In the genomic region with DNA sequence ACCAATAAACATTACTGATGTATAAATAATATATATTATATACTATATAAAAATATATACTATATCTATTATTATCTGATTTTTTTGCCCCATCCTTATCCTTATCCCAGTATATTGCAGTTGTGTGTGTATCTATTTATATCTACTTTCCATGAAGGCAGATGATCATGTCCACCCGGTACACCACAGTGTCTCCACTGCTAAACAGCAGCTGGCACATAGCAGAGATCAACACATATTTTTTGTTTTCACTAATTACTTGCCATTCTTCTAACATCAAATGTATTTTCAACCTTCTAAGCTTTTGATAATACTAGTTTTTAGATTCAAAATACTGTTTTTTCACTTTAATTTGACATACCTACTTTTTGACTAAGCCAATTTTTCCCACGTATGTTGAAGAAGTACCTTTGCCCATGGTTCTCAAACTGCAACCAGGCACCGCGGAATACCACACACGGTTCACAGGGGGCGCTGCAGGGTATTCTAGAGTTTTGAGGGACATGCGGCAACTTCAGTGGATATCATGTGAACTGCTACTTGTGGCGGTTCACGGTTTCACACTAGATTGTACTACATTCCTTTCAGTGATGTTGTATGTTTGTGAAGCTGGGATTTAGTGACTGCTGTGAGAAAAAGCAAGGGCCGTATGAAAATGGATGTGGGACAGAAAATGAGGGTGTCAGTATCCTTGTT, we compare ENCODE assay signal across 8 cellular contexts.
DNase-seq lines count a peak whose midpoint lies in the region; ATAC-seq, FAIRE-seq and TF ChIP-seq lines count a peak whose summit lies in the region.

No MANE protein-coding gene starts in this region.

- H3K4me3 ChIP-seq in Jurkat, Clone E6-1 (ENCODE audit: low read length), result no peak overlapping the region

- peak; percentile 74 for FAIRE-seq in G401.6 (lab: Jason Lieb, UNC)

- no peaks in the 10 kb centered on the region for H3K27me3 Mint-ChIP-seq in nephron progenitor cell (ENCODE audit: low read depth, poor library complexity)
- H3K27me3 Mint-ChIP-seq in activated T-helper 2 cell treated with anti-CD3 and anti-CD28 coated beads, Interferon-gamma antibody, Interleukin-2, Interleukin-4, amounts not matched to agents 10 μg/mL and 5 μg/mL and 100 μg/mL, durations not matched to agents 14 hours and 24 hours and 36 hours (ENCODE audit: low read depth), result no peaks in the 10 kb centered on the region

- peak; percentile 15 for DNase-seq in Jurkat, Clone E6-1 (ENCODE audit: low read depth, low spot score)
- peak; percentile 51 for DNase-seq in dermis blood vessel endothelial cell
- peak; percentile 68 for DNase-seq in nephron progenitor cell
- DNase-seq in activated CD4-positive, CD25-positive, alpha-beta regulatory T cell treated with anti-CD3 and anti-CD28 coated beads, Interleukin-2, amount 50 U/mL, for 72 hours, result no peak
- no peak for DNase-seq in HuH-7.5 (ENCODE audit: low spot score)
- no peak for DNase-seq in activated T-helper 2 cell treated with anti-CD3 and anti-CD28 coated beads, Interferon-gamma antibody, Interleukin-2, Interleukin-4, amounts not matched to agents 10 μg/mL and 5 μg/mL and 100 μg/mL, durations not matched to agents 14 hours and 24 hours and 36 hours (ENCODE audit: low spot score)

- intact Hi-C loops in activated T-helper 2 cell treated with anti-CD3 and anti-CD28 coated beads, Interferon-gamma antibody, Interleukin-2, Interleukin-4, amounts not matched to agents 10 μg/mL and 5 μg/mL and 100 μg/mL, durations not matched to agents 14 hours and 24 hours and 36 hours (cut with micrococcal nuclease), result no loop called here

- peak overlapping the region; percentile 18 for H3K4me3 Mint-ChIP-seq in nephron progenitor cell
- no peak overlapping the region for H3K4me3 Mint-ChIP-seq in activated T-helper 2 cell treated with anti-CD3 and anti-CD28 coated beads, Interferon-gamma antibody, Interleukin-2, Interleukin-4, amounts not matched to agents 10 μg/mL and 5 μg/mL and 100 μg/mL, durations not matched to agents 14 hours and 24 hours and 36 hours (ENCODE audit: low read depth)

- H3K27ac Mint-ChIP-seq in nephron progenitor cell, result no peak overlapping the region
- H3K27ac Mint-ChIP-seq in activated T-helper 2 cell treated with anti-CD3 and anti-CD28 coated beads, Interferon-gamma antibody, Interleukin-2, Interleukin-4, amounts not matched to agents 10 μg/mL and 5 μg/mL and 100 μg/mL, durations not matched to agents 14 hours and 24 hours and 36 hours, result no peak overlapping the region

- no peaks in the 10 kb centered on the region for H3K36me3 Mint-ChIP-seq in nephron progenitor cell (ENCODE audit: low read depth)
- H3K36me3 Mint-ChIP-seq in activated T-helper 2 cell treated with anti-CD3 and anti-CD28 coated beads, Interferon-gamma antibody, Interleukin-2, Interleukin-4, amounts not matched to agents 10 μg/mL and 5 μg/mL and 100 μg/mL, durations not matched to agents 14 hours and 24 hours and 36 hours (ENCODE audit: low read depth), result no peaks in the 10 kb centered on the region

- ATAC-seq in GM21390 (IDR thresholded peaks at IDR 0.05; ENCODE audit: unreplicated experiment), result peak; percentile 99

- peaks cover 14% of the 10 kb centered on the region for H3K9me3 Mint-ChIP-seq in nephron progenitor cell
- H3K9me3 Mint-ChIP-seq in activated T-helper 2 cell treated with anti-CD3 and anti-CD28 coated beads, Interferon-gamma antibody, Interleukin-2, Interleukin-4, amounts not matched to agents 10 μg/mL and 5 μg/mL and 100 μg/mL, durations not matched to agents 14 hours and 24 hours and 36 hours, result no peaks in the 10 kb centered on the region

- no peaks in the 10 kb centered on the region for H3K4me1 Mint-ChIP-seq in nephron progenitor cell
- H3K4me1 Mint-ChIP-seq in activated T-helper 2 cell treated with anti-CD3 and anti-CD28 coated beads, Interferon-gamma antibody, Interleukin-2, Interleukin-4, amounts not matched to agents 10 μg/mL and 5 μg/mL and 100 μg/mL, durations not matched to agents 14 hours and 24 hours and 36 hours (ENCODE audit: low read depth), result no peaks in the 10 kb centered on the region

- TF ChIP-seq CTCF in nephron progenitor cell (IDR thresholded peaks at IDR 0.05), result peak; percentile 63

Comparison
In these comparisons a context has a peak if more than half of its experiments do, and no peak if none do; other contexts are left out.
1. DNase-seq: peak in Jurkat, Clone E6-1 (single experiment), dermis blood vessel endothelial cell (single experiment) and nephron progenitor cell (single experiment); none in activated CD4-positive, CD25-positive, alpha-beta regulatory T cell treated with anti-CD3 and anti-CD28 coated beads, Interleukin-2, amount 50 U/mL, for 72 hours (single experiment), HuH-7.5 (single experiment) and activated T-helper 2 cell treated with anti-CD3 and anti-CD28 coated beads, Interferon-gamma antibody, Interleukin-2, Interleukin-4, amounts not matched to agents 10 μg/mL and 5 μg/mL and 100 μg/mL, durations not matched to agents 14 hours and 24 hours and 36 hours (single experiment).